14 cellular contexts compared by ENCODE assay signal in the genomic region with DNA sequence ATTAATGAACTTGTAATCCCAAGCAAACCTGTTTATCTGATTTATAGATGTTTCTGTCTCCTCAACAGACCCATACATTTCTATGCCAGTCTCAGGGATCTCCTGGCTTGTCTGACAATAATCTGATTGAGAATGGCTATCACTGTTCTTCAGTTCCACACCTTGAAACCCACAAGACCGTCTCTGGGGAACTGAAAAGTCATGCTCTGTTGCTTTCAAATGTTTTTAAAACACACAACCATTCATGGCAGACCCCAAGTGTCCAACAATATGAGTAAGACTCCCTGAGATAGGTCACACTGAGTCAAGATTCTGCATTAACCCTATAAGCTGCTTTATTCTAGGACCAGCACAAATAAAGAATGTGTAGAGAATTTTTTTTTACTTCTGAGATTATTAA.
A peak's percentile ranks its signal among the peaks of the same experiment; 100 is the strongest.
DNase-seq lines count a peak whose midpoint lies in the region; ATAC-seq lines count a peak whose summit lies in the region.
"Had no signal": no experiment of that assay in that cellular context is flagged by ENCODE, and none has a peak within 500 bp of the region (broad histone marks: within the 10 kb centered on the region; RNA-seq: fewer than 3 reads in every experiment).

No MANE protein-coding gene starts in this region.

- H3K9me3 Mint-ChIP-seq in stimulated activated naive CD8-positive, alpha-beta T cell treated with anti-CD3 and anti-CD28 coated beads, Interleukin-15, amount 100 ng/mL, for 72 hours: no peaks in the 10 kb centered on the region
- H3K9me3 Mint-ChIP-seq: CD4-positive, alpha-beta T cell had no signal

- H3K4me1 Mint-ChIP-seq in stimulated activated naive CD8-positive, alpha-beta T cell treated with anti-CD3 and anti-CD28 coated beads, Interleukin-15, amount 100 ng/mL, for 72 hours: no peaks in the 10 kb centered on the region

- ATAC-seq in GM18868 (IDR thresholded peaks at IDR 0.05; ENCODE audit: unreplicated experiment) (peak; percentile 89), GM19468 (IDR thresholded peaks at IDR 0.05; ENCODE audit: extremely low read depth, unreplicated experiment) (peak; percentile 47), HG02884 (IDR thresholded peaks at IDR 0.05; ENCODE audit: unreplicated experiment) (peak; percentile 79), HG02970 (IDR thresholded peaks at IDR 0.05; ENCODE audit: low FRiP score, unreplicated experiment) (no peak)
- no peak for ATAC-seq in stimulated activated naive CD8-positive, alpha-beta T cell treated with anti-CD3 and anti-CD28 coated beads, Interleukin-15, amount 100 ng/mL, for 72 hours

- H3K27me3 Mint-ChIP-seq in stimulated activated naive CD8-positive, alpha-beta T cell treated with anti-CD3 and anti-CD28 coated beads, Interleukin-15, amount 100 ng/mL, for 72 hours: no peaks in the 10 kb centered on the region

- H3K4me3 Mint-ChIP-seq in stimulated activated naive CD8-positive, alpha-beta T cell treated with anti-CD3 and anti-CD28 coated beads, Interleukin-15, amount 100 ng/mL, for 72 hours: no peak overlapping the region
- H3K4me3 Mint-ChIP-seq: CD4-positive, alpha-beta T cell had no signal

- peak; percentile 20 for DNase-seq in NCI-H69 (lab: John Stamatoyannopoulos, UW)
- no peak for DNase-seq in stimulated activated CD4-positive, alpha-beta T cell treated with anti-CD3 and anti-CD28 coated beads, Interleukin-2, amount 100 ng/mL, for 48 hours
- no peak for DNase-seq in stimulated activated naive CD8-positive, alpha-beta T cell treated with anti-CD3 and anti-CD28 coated beads, Interleukin-15, amount 100 ng/mL, for 72 hours
- DNase-seq in activated CD8-positive, alpha-beta memory T cell treated with anti-CD3 and anti-CD28 coated beads, Interleukin-2, amount 50 U/mL, for 4 hours: no peak
- DNase-seq: activated CD4-positive, alpha-beta T cell treated with anti-CD3 and anti-CD28 coated beads, Interleukin-2, amount 50 U/mL, for 4 hours; activated naive CD4-positive, alpha-beta T cell treated with anti-CD3 and anti-CD28 coated beads, Interleukin-2, amount 50 U/mL, for 16 hours; CD4-positive, alpha-beta T cell; kidney; NCI-H446 treated with DMSO at 0.1 percent for 48 hours; trophoblast cell had no signal

- no peak overlapping the region for H3K27ac Mint-ChIP-seq in stimulated activated naive CD8-positive, alpha-beta T cell treated with anti-CD3 and anti-CD28 coated beads, Interleukin-15, amount 100 ng/mL, for 72 hours
- H3K27ac Mint-ChIP-seq: CD4-positive, alpha-beta T cell had no signal

Comparison
In these comparisons a context has a peak if more than half of its experiments do, and no peak if none do; other contexts are left out.
1. ATAC-seq: peak in GM18868 (single experiment), GM19468 (single experiment) and HG02884 (single experiment); none in HG02970 (single experiment) and stimulated activated naive CD8-positive, alpha-beta T cell treated with anti-CD3 and anti-CD28 coated beads, Interleukin-15, amount 100 ng/mL, for 72 hours (single experiment).